16 cellular contexts compared by ENCODE assay signal in the genomic region with DNA sequence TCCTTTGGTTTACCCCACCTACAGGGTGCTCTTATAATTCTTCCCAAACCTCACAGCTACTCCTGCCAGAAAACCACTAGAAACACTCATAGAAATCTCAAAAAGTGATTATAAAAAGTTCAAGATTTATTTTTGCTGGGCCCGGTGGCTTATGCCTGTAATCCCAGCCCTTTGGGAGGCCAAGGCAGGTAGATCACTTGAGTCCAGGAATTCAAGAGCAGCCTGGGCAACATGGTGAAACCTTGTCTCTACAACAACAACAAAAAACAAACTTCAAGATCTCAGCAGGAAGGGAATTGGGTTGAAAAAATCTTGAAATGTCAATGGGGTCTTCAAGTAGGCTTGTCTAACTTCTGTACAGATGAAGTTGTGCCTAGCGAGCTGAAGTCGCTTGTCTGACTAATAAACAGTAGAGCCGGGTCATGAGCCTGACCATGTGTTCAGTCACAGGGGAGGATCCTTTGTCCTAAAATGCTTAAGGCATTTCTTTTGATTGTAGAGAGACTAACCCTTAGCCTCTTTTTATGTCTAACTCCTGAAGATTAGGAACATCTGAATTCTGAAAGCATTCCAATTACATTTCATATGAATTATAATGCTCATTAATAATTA.
DNase-seq lines count a peak whose midpoint lies in the region; TF ChIP-seq lines count a peak whose summit lies in the region.
"Had no signal": no experiment of that assay in that cellular context is flagged by ENCODE, and none has a peak within 500 bp of the region (broad histone marks: within the 10 kb centered on the region; RNA-seq: fewer than 3 reads in every experiment).

No MANE protein-coding gene starts in this region.

- H3K36me3 ChIP-seq in thyroid gland: no peaks in the 10 kb centered on the region
- peaks cover 0 to 26% (median 0%) of the 10 kb centered on the region in 3 donors for H3K36me3 ChIP-seq in Peyer's patch
- H3K36me3 ChIP-seq: BLaER1 treated with 17β-estradiol and CSF1 and Interleukin-3, amounts not matched to agents 10 nM and 100 nM had no signal

- intact Hi-C loops in thyroid gland (cut with DNase I): no loop called here

- H3K4me1 ChIP-seq in thyroid gland (peaks cover 41 to 70% of the 10 kb centered on the region in 2 donors), Peyer's patch (no peaks in the 10 kb centered on the region)
- H3K4me1 ChIP-seq: A549, Caco-2 had no signal

- TF ChIP-seq CTCF in thyroid gland (IDR thresholded peaks at IDR 0.05) (peak in 3 of 6 experiments; percentile 22 to 36 (median 26)), Peyer's patch (IDR thresholded peaks at IDR 0.05) (no peak)

- DNase-seq in SK-MEL-5 (ENCODE audit: low read depth, low spot score) (peak; percentile 30), foreskin melanocyte (peak; percentile 62), thyroid gland (peak; percentile 77 to 84), Peyer's patch (no peak), HCEC 1CT (no peak)
- DNase-seq: AML-193; Caco-2; Calu3; CD4-positive, alpha-beta T cell; CD8-positive, alpha-beta T cell; DMS79 treated with DMSO at 0.1 percent for 48 hours; GF-D8 had no signal

- H3K9me3 ChIP-seq in thyroid gland (no peaks in the 10 kb centered on the region), Peyer's patch (no peaks in the 10 kb centered on the region)
- H3K9me3 ChIP-seq: A549; BLaER1 treated with 17β-estradiol and CSF1 and Interleukin-3, amounts not matched to agents 10 nM and 100 nM; Caco-2 had no signal

- H3K4me3 ChIP-seq in thyroid gland (replicated peaks in 1 of 3): no peak overlapping the region
- no peak overlapping the region for H3K4me3 ChIP-seq in Peyer's patch
- H3K4me3 ChIP-seq: A549; BLaER1 treated with 17β-estradiol and CSF1 and Interleukin-3, amounts not matched to agents 10 nM and 100 nM had no signal

- peak overlapping the region; percentile 70 to 84 (median 75) for H3K27ac ChIP-seq in thyroid gland
- no peak overlapping the region for H3K27ac ChIP-seq in Peyer's patch
- H3K27ac ChIP-seq: 22Rv1; A549; BLaER1 treated with 17β-estradiol and CSF1 and Interleukin-3, amounts not matched to agents 10 nM and 100 nM; C4-2B had no signal

- TF ChIP-seq POLR2A in thyroid gland (IDR thresholded peaks at IDR 0.05): no peak
- TF ChIP-seq POLR2A in Peyer's patch (IDR thresholded peaks at IDR 0.05): no peak

- H3K27me3 ChIP-seq in thyroid gland (no peaks in the 10 kb centered on the region), Peyer's patch (no peaks in the 10 kb centered on the region)
- H3K27me3 ChIP-seq: BLaER1 treated with 17β-estradiol and CSF1 and Interleukin-3, amounts not matched to agents 10 nM and 100 nM had no signal

- 24 to 33% methylated on average over 4 of the region's 4 CpGs for WGBS in thyroid gland, 2 donors

- in situ Hi-C loops in SK-MEL-5 (cut with HindIII; ENCODE audit: low pct_unique_long_range_greater_than_20kb, low sequenced_read_pairs): no loop called here

Comparison
In these comparisons a context has a peak if more than half of its experiments do, and no peak if none do; other contexts are left out.
1. DNase-seq: peak in SK-MEL-5 (single experiment), foreskin melanocyte (single experiment) and thyroid gland (2 of 2); none in Peyer's patch (0 of 3) and HCEC 1CT (single experiment).
2. H3K27ac ChIP-seq: peak in thyroid gland (3 of 3); none in Peyer's patch (0 of 4).